In the genomic region with DNA sequence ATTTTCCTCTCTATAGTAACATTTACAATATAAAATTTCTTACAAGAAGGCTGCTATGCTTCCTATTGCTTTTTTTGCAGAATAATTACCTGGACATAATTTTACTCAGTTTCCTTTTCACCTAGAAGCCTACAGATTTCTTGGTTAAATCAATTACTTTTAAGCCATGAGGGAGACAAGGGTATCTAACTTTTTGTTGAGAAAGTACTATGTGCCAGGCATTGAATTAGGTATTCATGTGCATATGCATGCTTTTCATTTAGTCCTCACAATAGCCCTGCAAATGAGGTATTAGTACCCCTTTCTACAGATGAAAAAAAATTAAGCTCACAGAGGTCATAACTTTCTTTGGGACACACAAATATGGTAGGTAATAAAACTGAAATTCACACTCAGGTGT, we compare ENCODE assay signal across 8 cellular contexts. TPM values are rescaled to one million over a fixed set of nuclear protein-coding genes. Genes with fewer than 3 reads are reported as not detected.
"Had no signal": no experiment of that assay in that cellular context is flagged by ENCODE, and none has a peak within 500 bp of the region (broad histone marks: within the 10 kb centered on the region; RNA-seq: fewer than 3 reads in every experiment).

No MANE protein-coding gene starts in this region.

- H3K4me2 ChIP-seq: GM23338 had no signal

- DNase-seq: GOT3, H9, HFFc6 had no signal

- H3K4me3 ChIP-seq: GM23248, GM23338, HAP-1 had no signal

- H2AFZ ChIP-seq: GM23248, GM23338 had no signal

- H3K9me3 ChIP-seq: HAP-1 had no signal

- H3K27ac ChIP-seq: GM23248 had no signal

- ATAC-seq: GM23338, HCT116 had no signal

RNA-seq across cellular contexts. Expression of a gene that starts 57.6 kb away (rescaled TPM):
- total RNA-seq: GM23248, H4 had no signal
